Comparison of ENCODE assay signal across 18 cellular contexts in the genomic region with DNA sequence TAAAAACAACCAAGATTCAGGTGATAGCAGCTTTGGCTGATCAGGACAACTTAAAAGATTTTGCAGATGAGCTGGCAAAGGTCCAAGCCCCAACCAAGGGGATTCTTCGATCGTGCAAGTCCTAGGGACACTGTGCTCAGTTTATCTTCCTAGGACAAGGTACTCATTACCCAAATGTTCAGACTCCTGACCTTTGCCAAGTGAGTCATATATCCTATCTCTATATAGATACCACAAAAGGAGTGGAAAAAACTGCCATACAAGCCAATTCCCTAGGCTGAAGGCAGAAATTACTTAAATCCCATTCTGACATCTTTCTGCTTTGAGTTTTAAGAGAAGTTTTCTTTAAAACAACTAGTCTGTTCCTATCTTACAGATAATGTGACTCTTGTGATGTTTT.
DNase-seq lines count a peak whose midpoint lies in the region; ATAC-seq, FAIRE-seq and TF ChIP-seq lines count a peak whose summit lies in the region.
"Had no signal": no experiment of that assay in that cellular context is flagged by ENCODE, and none has a peak within 500 bp of the region (broad histone marks: within the 10 kb centered on the region; RNA-seq: fewer than 3 reads in every experiment).

No MANE protein-coding gene starts in this region.

- peaks cover 45% of the 10 kb centered on the region for H3K79me2 ChIP-seq in keratinocyte (ENCODE audit: control insufficient read depth, insufficient read depth, low read length)

- TF ChIP-seq CTCF in keratinocyte (optimal IDR thresholded peaks at IDR 0.05 in 1 of 3, IDR thresholded peaks at IDR 0.05 in 1 of 3, conservative IDR thresholded peaks at IDR 0.05 in 1 of 3; ENCODE audit: extremely low read depth in 1 of 3, insufficient read depth in 2 of 3, low read length in 3 of 3), result no peak

- peak overlapping the region; percentile 65 for H3K4me2 ChIP-seq in keratinocyte (ENCODE audit: control insufficient read depth, extremely low read depth, insufficient read depth, low read depth, low read length)

- no peak for FAIRE-seq in keratinocyte (lab: Jason Lieb, UNC)
- FAIRE-seq: A204.1 had no signal

- dilution Hi-C loops in keratinocyte (cut with MboI; ENCODE audit: extremely low pct_ligation_motif_present, low sequenced_read_pairs), result no loop called here

- H3K9me1 ChIP-seq in keratinocyte (ENCODE audit: control insufficient read depth, extremely low read depth, insufficient read depth, low read length), result peaks cover 2% of the 10 kb centered on the region

- no peak overlapping the region for H2AFZ ChIP-seq in keratinocyte (ENCODE audit: control insufficient read depth, low read length)

- H3K9me3 ChIP-seq in keratinocyte (ENCODE audit: control insufficient read depth, low read depth, low read length), result no peaks in the 10 kb centered on the region
- H3K9me3 ChIP-seq: stomach had no signal

- DNase-seq in A172 (ENCODE audit: low spot score), result peak; percentile 66
- peak; percentile 71 for DNase-seq in LoVo (ENCODE audit: low spot score)
- peak; percentile 38 for DNase-seq in astrocyte of the hippocampus (ENCODE audit: low read depth, low spot score)
- no peak for DNase-seq in keratinocyte (ENCODE audit: low read depth, low spot score)
- no peak for DNase-seq in DMS79 (lab: John Stamatoyannopoulos, UW)
- no peak for DNase-seq in central memory CD4-positive, alpha-beta T cell
- DNase-seq: activated gamma-delta T cell treated with Interleukin-2 at 50 U/mL for 16 hours, cerebellar nuclear complex, COR-L47, H7, hypothalamus, NCI-H2029 treated with DMSO at 0.1 percent for 48 hours, stomach had no signal

- peak overlapping the region; percentile 9 for H3K9ac ChIP-seq in keratinocyte (ENCODE audit: control insufficient read depth, extremely low read depth, insufficient read depth, low read length)

- H3K4me3 ChIP-seq in keratinocyte (ENCODE audit: control insufficient read depth in 2 of 3, extremely low read depth in 1 of 3, insufficient read depth in 2 of 3, low read depth in 1 of 3, low read length in 3 of 3), result peak overlapping the region in 2 of 3 experiments; percentile 41 to 42
- H3K4me3 ChIP-seq: skin epidermis, stomach had no signal

- H3K27ac ChIP-seq in keratinocyte (ENCODE audit: control insufficient read depth, insufficient read depth, low read length), result peak overlapping the region; percentile 83
- H3K27ac ChIP-seq: epithelial cell of prostate had no signal

- no peaks in the 10 kb centered on the region for H3K36me3 ChIP-seq in keratinocyte (ENCODE audit: control insufficient read depth in 2 of 2, extremely low read depth in 1 of 2, insufficient read depth in 2 of 2, low read length in 2 of 2)
- H3K36me3 ChIP-seq: stomach had no signal

- H4K20me1 ChIP-seq in keratinocyte (ENCODE audit: control insufficient read depth, extremely low read depth, insufficient read depth, low read length), result peaks cover 5% of the 10 kb centered on the region

- ATAC-seq in GM21717 (IDR thresholded peaks at IDR 0.05; ENCODE audit: unreplicated experiment) (no peak), HG03097 (IDR thresholded peaks at IDR 0.05; ENCODE audit: low FRiP score, unreplicated experiment) (no peak)

- no peaks in the 10 kb centered on the region for H3K27me3 ChIP-seq in keratinocyte (ENCODE audit: control insufficient read depth, extremely low read depth, insufficient read depth, low read length)
- H3K27me3 ChIP-seq: stomach had no signal

- peaks cover 47% of the 10 kb centered on the region for H3K4me1 ChIP-seq in keratinocyte (ENCODE audit: control insufficient read depth, extremely low read depth, insufficient read depth, low read length)

Comparison
In these comparisons a context has a peak if more than half of its experiments do, and no peak if none do; other contexts are left out.
1. DNase-seq: peak in A172 (single experiment), LoVo (single experiment) and astrocyte of the hippocampus (single experiment); none in keratinocyte (single experiment), DMS79 (single experiment) and central memory CD4-positive, alpha-beta T cell (single experiment).